ENCODE assay signal across 33 cellular contexts in the genomic region with DNA sequence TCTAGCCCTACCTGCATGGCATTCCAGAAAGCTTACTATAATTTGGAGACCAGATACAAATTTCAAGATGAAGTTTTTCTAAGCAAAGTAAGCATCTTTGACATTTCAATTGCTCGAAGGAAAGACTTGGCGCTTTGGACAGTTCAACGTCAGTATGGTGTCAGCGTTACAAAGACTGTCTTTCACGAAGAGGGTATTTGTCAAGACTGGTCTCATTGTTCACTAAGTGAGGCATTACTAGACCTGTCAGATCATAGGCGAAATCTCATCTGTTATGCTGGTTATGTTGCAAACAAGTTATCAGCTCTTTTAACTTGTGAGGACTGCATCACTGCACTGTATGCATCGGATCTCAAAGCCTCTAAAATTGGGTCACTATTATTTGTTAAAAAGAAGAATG.
"Had no signal": no experiment of that assay in that cellular context is flagged by ENCODE, and none has a peak within 500 bp of the region (broad histone marks: within the 10 kb centered on the region; RNA-seq: fewer than 3 reads in every experiment).

No MANE protein-coding gene starts in this region.

- FAIRE-seq: islet of Langerhans had no signal

- H3K4me2 ChIP-seq: neural progenitor cell had no signal

- H3K79me2 ChIP-seq: parathyroid adenoma had no signal

- H3K27me3 Mint-ChIP-seq: activated CD4-positive, alpha-beta T cell treated with anti-CD3 and anti-CD28 coated beads for 36 hours; activated CD8-positive, alpha-beta memory T cell treated with anti-CD3 and anti-CD28 coated beads, Interleukin-2, amount 10 ng/mL, durations not matched to agents 7 days and 5 days; activated naive CD8-positive, alpha-beta T cell; naive thymus-derived CD8-positive, alpha-beta T cell; stimulated activated naive B cell treated with anti-CD40 and anti-IgM and Interleukin-4, amounts not matched to agents 10 μg/mL and 1 μg/mL and 100 μg/mL, for 72 hours had no signal

- H3K4me1 ChIP-seq: body of pancreas, neural progenitor cell, parathyroid adenoma, stomach, testis, transverse colon, uterus had no signal

- ATAC-seq: activated CD4-positive, alpha-beta T cell treated with anti-CD3 and anti-CD28 coated beads for 36 hours; activated CD8-positive, alpha-beta memory T cell treated with anti-CD3 and anti-CD28 coated beads, Interleukin-2, amount 10 ng/mL, durations not matched to agents 7 days and 5 days; activated CD8-positive, alpha-beta T cell treated with anti-CD3 and anti-CD28 coated beads, Interleukin-2, amount 10 ng/mL, durations not matched to agents 7 days and 5 days; activated T-cell treated with anti-CD3 and anti-CD28 coated beads, Interleukin-2, amount 50 U/mL, for 72 hours; body of pancreas; esophagus mucosa; left cardiac atrium; left ventricle myocardium superior; naive thymus-derived CD8-positive, alpha-beta T cell; right cardiac atrium; stimulated activated naive B cell treated with anti-CD40 and anti-IgM and Interleukin-4, amounts not matched to agents 10 μg/mL and 1 μg/mL and 100 μg/mL, for 72 hours had no signal

- H3K4me3 ChIP-seq: body of pancreas, cardiac muscle cell, neural progenitor cell, stomach, testis, transverse colon, uterus had no signal

- H3K4me3 Mint-ChIP-seq: activated CD4-positive, alpha-beta T cell treated with anti-CD3 and anti-CD28 coated beads for 36 hours; activated CD8-positive, alpha-beta memory T cell treated with anti-CD3 and anti-CD28 coated beads, Interleukin-2, amount 10 ng/mL, durations not matched to agents 7 days and 5 days; activated CD8-positive, alpha-beta T cell treated with anti-CD3 and anti-CD28 coated beads, Interleukin-2, amount 10 ng/mL, durations not matched to agents 7 days and 5 days; activated naive CD8-positive, alpha-beta T cell; activated T-cell treated with anti-CD3 and anti-CD28 coated beads, Interleukin-2, amount 50 U/mL, for 72 hours; endodermal cell; mesothelial cell of epicardium; naive thymus-derived CD8-positive, alpha-beta T cell; neural progenitor cell; stimulated activated naive B cell treated with anti-CD40 and anti-IgM and Interleukin-4, amounts not matched to agents 10 μg/mL and 1 μg/mL and 100 μg/mL, for 72 hours; T-helper 2 cell treated with Interferon-gamma antibody and Interleukin-4, amounts not matched to agents 5 μg/mL and 100 μg/mL, for 36 hours had no signal

- H3K4me1 Mint-ChIP-seq: activated CD4-positive, alpha-beta T cell treated with anti-CD3 and anti-CD28 coated beads for 36 hours; activated CD8-positive, alpha-beta memory T cell treated with anti-CD3 and anti-CD28 coated beads, Interleukin-2, amount 10 ng/mL, durations not matched to agents 7 days and 5 days; endodermal cell; mesothelial cell of epicardium; neural progenitor cell; stimulated activated naive B cell treated with anti-CD40 and anti-IgM and Interleukin-4, amounts not matched to agents 10 μg/mL and 1 μg/mL and 100 μg/mL, for 72 hours had no signal

- H3K36me3 ChIP-seq: uterus had no signal

- H3K9ac ChIP-seq: neural progenitor cell, parathyroid adenoma had no signal

- H3K27me3 ChIP-seq: body of pancreas, cardiac muscle cell, neural progenitor cell, stomach, testis, transverse colon, uterus had no signal

- H3K27ac Mint-ChIP-seq: activated CD4-positive, alpha-beta T cell treated with anti-CD3 and anti-CD28 coated beads for 36 hours; activated CD8-positive, alpha-beta memory T cell treated with anti-CD3 and anti-CD28 coated beads, Interleukin-2, amount 10 ng/mL, durations not matched to agents 7 days and 5 days; activated CD8-positive, alpha-beta T cell treated with anti-CD3 and anti-CD28 coated beads, Interleukin-2, amount 10 ng/mL, durations not matched to agents 7 days and 5 days; activated naive CD8-positive, alpha-beta T cell; activated T-cell treated with anti-CD3 and anti-CD28 coated beads, Interleukin-2, amount 50 U/mL, for 72 hours; endodermal cell; mesothelial cell of epicardium; naive thymus-derived CD8-positive, alpha-beta T cell; neural progenitor cell; stimulated activated naive B cell treated with anti-CD40 and anti-IgM and Interleukin-4, amounts not matched to agents 10 μg/mL and 1 μg/mL and 100 μg/mL, for 72 hours; T-helper 2 cell treated with Interferon-gamma antibody and Interleukin-4, amounts not matched to agents 5 μg/mL and 100 μg/mL, for 36 hours had no signal

- H3K9me3 Mint-ChIP-seq: activated T-cell treated with anti-CD3 and anti-CD28 coated beads, Interleukin-2, amount 50 U/mL, for 72 hours; endodermal cell; naive thymus-derived CD8-positive, alpha-beta T cell; neural progenitor cell; T-helper 2 cell treated with Interferon-gamma antibody and Interleukin-4, amounts not matched to agents 5 μg/mL and 100 μg/mL, for 36 hours had no signal

- H3K9me3 ChIP-seq: body of pancreas, stomach, testis, transverse colon, uterus had no signal

- H3K27ac ChIP-seq: body of pancreas, cardiac muscle cell, neural progenitor cell, parathyroid adenoma, stomach, testis, transverse colon, uterus had no signal

- H2AFZ ChIP-seq: neural progenitor cell, parathyroid adenoma had no signal

- DNase-seq: activated CD4-positive, alpha-beta T cell treated with anti-CD3 and anti-CD28 coated beads for 36 hours; activated CD4-positive, CD25-positive, alpha-beta regulatory T cell; activated CD8-positive, alpha-beta memory T cell treated with anti-CD3 and anti-CD28 coated beads, Interleukin-2, amount 10 ng/mL, durations not matched to agents 7 days and 5 days; activated CD8-positive, alpha-beta T cell treated with anti-CD3 and anti-CD28 coated beads, Interleukin-2, amount 10 ng/mL, durations not matched to agents 7 days and 5 days; activated naive CD4-positive, alpha-beta T cell; activated T-cell treated with anti-CD3 and anti-CD28 coated beads, Interleukin-2, amount 50 U/mL, for 72 hours; aorta; body of pancreas; cortex of kidney; endodermal cell; foreskin fibroblast; left cardiac atrium; left ventricle myocardium superior; mammary epithelial cell; naive thymus-derived CD8-positive, alpha-beta T cell; occipital lobe; right cardiac atrium; stimulated activated CD4-positive, alpha-beta T cell treated with anti-CD3 and anti-CD28 coated beads, Interleukin-15, amount 100 ng/mL, for 24 hours; stimulated activated CD4-positive, alpha-beta T cell treated with anti-CD3 and anti-CD28 coated beads, Interleukin-2, amount 100 ng/mL, for 24 hours; stimulated activated naive B cell treated with anti-CD40 and anti-IgM and Interleukin-4, amounts not matched to agents 10 μg/mL and 1 μg/mL and 100 μg/mL, for 72 hours; stomach; T-helper 1 cell; testis; transverse colon; uterus had no signal
